15 cellular contexts compared by ENCODE assay signal in genomic region chr4:151458148-151458547, GRCh38. TPM values are rescaled to one million over a fixed set of nuclear protein-coding genes. Genes with fewer than 3 reads are reported as not detected.
A peak's percentile ranks its signal among the peaks of the same experiment; 100 is the strongest.
DNase-seq lines count a peak whose midpoint lies in the region; ATAC-seq, FAIRE-seq and TF ChIP-seq lines count a peak whose summit lies in the region.
"Had no signal": no experiment of that assay in that cellular context is flagged by ENCODE, and none has a peak within 500 bp of the region (broad histone marks: within the 10 kb centered on the region; RNA-seq: fewer than 3 reads in every experiment).

No MANE protein-coding gene starts in this region.

- no peaks in the 10 kb centered on the region; the same call in 1 of the 2 replicates for H4K20me1 ChIP-seq in GM23338 (replicated peaks; ENCODE audit: insufficient read depth)
- no peaks in the 10 kb centered on the region for H4K20me1 ChIP-seq in astrocyte (ENCODE audit: insufficient read depth, low read length)

- H3K4me1 ChIP-seq in GM23338 (ENCODE audit: insufficient read depth), result peaks cover 72% of the 10 kb centered on the region
- no peaks in the 10 kb centered on the region for H3K4me1 ChIP-seq in astrocyte (ENCODE audit: insufficient read depth, low read length)
- peaks cover 58% of the 10 kb centered on the region for H3K4me1 ChIP-seq in psoas muscle

- 0 out of 2 replicates have a peak, but pooled peaks cover 4% of the 10 kb centered on the region for H3F3A ChIP-seq in GM23338 (replicated peaks; ENCODE audit: low read depth)

- H2AFZ ChIP-seq in GM23338 (no peak overlapping the region), astrocyte (ENCODE audit: low read depth, low read length) (no peak overlapping the region)

- H3K27ac Mint-ChIP-seq in GM23338 (peak overlapping the region; percentile 12; the same call in 1 of the 2 replicates), astrocyte (ENCODE audit: unreplicated experiment) (peak overlapping the region; percentile 75), endothelial cell (ENCODE audit: unreplicated experiment) (no peak overlapping the region)
- no peak overlapping the region for H3K27ac Mint-ChIP-seq in stimulated activated memory B cell treated with anti-CD40 and anti-IgM and Interleukin-4, amounts not matched to agents 10 μg/mL and 1 μg/mL and 100 μg/mL, for 72 hours
- no peak overlapping the region for H3K27ac Mint-ChIP-seq in activated T-cell treated with anti-CD3 and anti-CD28 coated beads, Interleukin-2, amount 50 U/mL, for 24 hours

- no peak for FAIRE-seq in astrocyte (lab: Jason Lieb, UNC)
- FAIRE-seq: GM12891 had no signal

- peaks cover 66% of the 10 kb centered on the region for H3K4me1 Mint-ChIP-seq in GM23338
- H3K4me1 Mint-ChIP-seq in astrocyte (ENCODE audit: low read depth, unreplicated experiment), result peaks cover 20% of the 10 kb centered on the region
- no peaks in the 10 kb centered on the region for H3K4me1 Mint-ChIP-seq in stimulated activated memory B cell treated with anti-CD40 and anti-IgM and Interleukin-4, amounts not matched to agents 10 μg/mL and 1 μg/mL and 100 μg/mL, for 72 hours
- H3K4me1 Mint-ChIP-seq in endothelial cell (ENCODE audit: unreplicated experiment), result no peaks in the 10 kb centered on the region
- no peaks in the 10 kb centered on the region for H3K4me1 Mint-ChIP-seq in activated T-cell treated with anti-CD3 and anti-CD28 coated beads, Interleukin-2, amount 50 U/mL, for 24 hours (ENCODE audit: low read depth)

- H3K9me3 ChIP-seq in astrocyte (ENCODE audit: insufficient read depth, low read depth, low read length) (no peaks in the 10 kb centered on the region), psoas muscle (no peaks in the 10 kb centered on the region)

- H3K9me3 Mint-ChIP-seq in GM23338 (no peaks in the 10 kb centered on the region; the same call in 2 of the 3 replicates), astrocyte (ENCODE audit: unreplicated experiment) (no peaks in the 10 kb centered on the region), endothelial cell (ENCODE audit: unreplicated experiment) (no peaks in the 10 kb centered on the region)
- no peaks in the 10 kb centered on the region for H3K9me3 Mint-ChIP-seq in stimulated activated memory B cell treated with anti-CD40 and anti-IgM and Interleukin-4, amounts not matched to agents 10 μg/mL and 1 μg/mL and 100 μg/mL, for 72 hours
- no peaks in the 10 kb centered on the region for H3K9me3 Mint-ChIP-seq in activated T-cell treated with anti-CD3 and anti-CD28 coated beads, Interleukin-2, amount 50 U/mL, for 24 hours

- 0 out of 2 replicates have a peak overlapping the region, but pooled peaks have one; percentile 12 for H3K27ac ChIP-seq in GM23338 (ENCODE audit: low read depth)
- no peak overlapping the region for H3K27ac ChIP-seq in astrocyte (ENCODE audit: low read depth, low read length)
- peak overlapping the region; percentile 52 for H3K27ac ChIP-seq in psoas muscle
- H3K27ac ChIP-seq: C4-2B had no signal

- no peak overlapping the region for H3K4me3 Mint-ChIP-seq in GM23338
- H3K4me3 Mint-ChIP-seq in astrocyte (ENCODE audit: unreplicated experiment), result no peak overlapping the region
- H3K4me3 Mint-ChIP-seq in stimulated activated memory B cell treated with anti-CD40 and anti-IgM and Interleukin-4, amounts not matched to agents 10 μg/mL and 1 μg/mL and 100 μg/mL, for 72 hours, result no peak overlapping the region
- no peak overlapping the region for H3K4me3 Mint-ChIP-seq in endothelial cell (ENCODE audit: unreplicated experiment)
- H3K4me3 Mint-ChIP-seq in activated T-cell treated with anti-CD3 and anti-CD28 coated beads, Interleukin-2, amount 50 U/mL, for 24 hours, result no peak overlapping the region

- intact Hi-C loops in left colon (cut with DNase I, micrococcal nuclease), result no loop called here
- intact Hi-C loops in psoas muscle (cut with DNase I), result loop anchor here in 1 of 2 donors (10.0 kb wide), 1 partner anchor 93 kb away; no protein-coding TSS in a partner anchor

- H3K79me2 ChIP-seq in GM23338 (replicated peaks; ENCODE audit: insufficient read depth) (peaks cover 96% of the 10 kb centered on the region), astrocyte (ENCODE audit: insufficient read depth, low read length) (no peaks in the 10 kb centered on the region)

- TF ChIP-seq CTCF in GM23338 (conservative IDR thresholded peaks at IDR 0.05; ENCODE audit: low read depth in 2 of 2), result no peak
- TF ChIP-seq CTCF in astrocyte (IDR thresholded peaks at IDR 0.05; ENCODE audit: insufficient read depth, low read depth, low read length), result no peak
- no peak for TF ChIP-seq CTCF in psoas muscle (IDR thresholded peaks at IDR 0.05)
- TF ChIP-seq CTCF in endothelial cell (IDR thresholded peaks at IDR 0.05; ENCODE audit: unreplicated experiment), result no peak

- H3K4me2 ChIP-seq in GM23338 (0 out of 2 replicates have a peak overlapping the region, but pooled peaks have one; percentile 25), astrocyte (ENCODE audit: low read length) (no peak overlapping the region)

- H3K36me3 ChIP-seq in GM23338 (ENCODE audit: insufficient read depth), result no peaks in the 10 kb centered on the region
- no peaks in the 10 kb centered on the region for H3K36me3 ChIP-seq in astrocyte (ENCODE audit: insufficient read depth, low read length)
- H3K36me3 ChIP-seq in psoas muscle (ENCODE audit: insufficient read depth in 1 of 2, low read depth in 1 of 2), result no peaks in the 10 kb centered on the region

- no peaks in the 10 kb centered on the region for H3K27me3 Mint-ChIP-seq in GM23338 (ENCODE audit: insufficient read depth, low read depth, poor library complexity)
- no peaks in the 10 kb centered on the region for H3K27me3 Mint-ChIP-seq in astrocyte (ENCODE audit: low read depth, unreplicated experiment)
- H3K27me3 Mint-ChIP-seq in stimulated activated memory B cell treated with anti-CD40 and anti-IgM and Interleukin-4, amounts not matched to agents 10 μg/mL and 1 μg/mL and 100 μg/mL, for 72 hours, result peaks cover 9% of the 10 kb centered on the region
- H3K27me3 Mint-ChIP-seq in endothelial cell (ENCODE audit: unreplicated experiment), result no peaks in the 10 kb centered on the region
- H3K27me3 Mint-ChIP-seq in activated T-cell treated with anti-CD3 and anti-CD28 coated beads, Interleukin-2, amount 50 U/mL, for 24 hours, result peaks cover 16% of the 10 kb centered on the region

- H3K9ac ChIP-seq in astrocyte (ENCODE audit: low read length), result no peak overlapping the region

- H3K36me3 Mint-ChIP-seq in GM23338 (ENCODE audit: low read depth) (no peaks in the 10 kb centered on the region), astrocyte (ENCODE audit: low read depth, unreplicated experiment) (no peaks in the 10 kb centered on the region), endothelial cell (ENCODE audit: low read depth, unreplicated experiment) (no peaks in the 10 kb centered on the region)
- H3K36me3 Mint-ChIP-seq in stimulated activated memory B cell treated with anti-CD40 and anti-IgM and Interleukin-4, amounts not matched to agents 10 μg/mL and 1 μg/mL and 100 μg/mL, for 72 hours, result no peaks in the 10 kb centered on the region
- no peaks in the 10 kb centered on the region for H3K36me3 Mint-ChIP-seq in activated T-cell treated with anti-CD3 and anti-CD28 coated beads, Interleukin-2, amount 50 U/mL, for 24 hours (ENCODE audit: low read depth)

- peaks cover 4% of the 10 kb centered on the region; the same call in 1 of the 2 replicates for H3K9me2 ChIP-seq in GM23338 (ENCODE audit: insufficient read depth)

- no peaks in the 10 kb centered on the region for H3K27me3 ChIP-seq in GM23338 (ENCODE audit: insufficient read depth)
- no peaks in the 10 kb centered on the region for H3K27me3 ChIP-seq in astrocyte (ENCODE audit: insufficient read depth, low read length)
- no peaks in the 10 kb centered on the region for H3K27me3 ChIP-seq in psoas muscle (ENCODE audit: insufficient read depth in 3 of 3, low read length in 2 of 3)

- ATAC-seq in GM23338, result peak; percentile 46
- peak; percentile 27 for ATAC-seq in left colon
- peak in 1 of 4 donors; percentile 11 for ATAC-seq in psoas muscle
- no peak for ATAC-seq in stimulated activated memory B cell treated with anti-CD40 and anti-IgM and Interleukin-4, amounts not matched to agents 10 μg/mL and 1 μg/mL and 100 μg/mL, for 72 hours

- 90 to 96% (median 94%) methylated on average over 1 of the region's 1 CpG for WGBS in psoas muscle, 3 donors

- DNase-seq in GM23338 (ENCODE audit: low spot score) (no peak), astrocyte (ENCODE audit: low read depth) (no peak), left colon (no peak), psoas muscle (no peak), endothelial cell (ENCODE audit: low spot score) (no peak), cerebellar cortex (ENCODE audit: low spot score) (no peak)
- DNase-seq in activated T-cell treated with anti-CD3 and anti-CD28 coated beads, Interleukin-2, amount 50 U/mL, for 24 hours, result no peak
- DNase-seq: DMS 273 treated with DMSO at 0.1 percent for 48 hours, GF-D8, NCI-H187 treated with DMSO at 0.1 percent for 48 hours, NCI-H446, OCI-M1 had no signal

- H3K4me3 ChIP-seq in GM23338, result no peak overlapping the region
- H3K4me3 ChIP-seq in astrocyte (ENCODE audit: insufficient read depth, low read depth, low read length), result no peak overlapping the region
- no peak overlapping the region for H3K4me3 ChIP-seq in psoas muscle

TF ChIP-seq in GM23338, 12 proteins besides CTCF, POLR2A, EP300 and RAD21 (continues in another document):
- no peak for TF ChIP-seq ETS1 (IDR thresholded peaks at IDR 0.05)
- TF ChIP-seq EZH2 (IDR thresholded peaks at IDR 0.05; ENCODE audit: low read depth, unreplicated experiment), result no peak

RNA-seq across cellular contexts. Expression of gene FHIP1A, which starts 49.2 kb away (rescaled TPM):
- 95.8 and 108 TPM in 2 replicates for total RNA-seq in GM23338 (2014; rRNA removed; shearing (Covaris generic))
- polyA plus RNA-seq in GM23338 (2016; fragmentation: Nextera tagmentation; extraction: Ambion mirVana) (9.4 and 11.3 TPM in 2 replicates), psoas muscle (10 to 100 TPM in 1 of 3 donors, 1 to 10 TPM in 1, under 1 TPM in 1; 0.51 to 20.5 (median 5.0) TPM)
- total RNA-seq in astrocyte (2.4 and 4.1 TPM in 2 replicates), left colon (10 to 100 TPM; 32.1 to 33.6 TPM), psoas muscle (10 to 100 TPM; 37.7 to 46.7 (median 44.9) TPM), endothelial cell (ENCODE audit: unreplicated experiment) (2.4 TPM)

Comparison
In these comparisons a context has a peak if more than half of its experiments do, and no peak if none do; other contexts are left out.
1. H3K27ac Mint-ChIP-seq: peak in GM23338 (single experiment) and astrocyte (single experiment); none in stimulated activated memory B cell treated with anti-CD40 and anti-IgM and Interleukin-4, amounts not matched to agents 10 μg/mL and 1 μg/mL and 100 μg/mL, for 72 hours (single experiment), endothelial cell (single experiment) and activated T-cell treated with anti-CD3 and anti-CD28 coated beads, Interleukin-2, amount 50 U/mL, for 24 hours (single experiment).